In the genomic region with DNA sequence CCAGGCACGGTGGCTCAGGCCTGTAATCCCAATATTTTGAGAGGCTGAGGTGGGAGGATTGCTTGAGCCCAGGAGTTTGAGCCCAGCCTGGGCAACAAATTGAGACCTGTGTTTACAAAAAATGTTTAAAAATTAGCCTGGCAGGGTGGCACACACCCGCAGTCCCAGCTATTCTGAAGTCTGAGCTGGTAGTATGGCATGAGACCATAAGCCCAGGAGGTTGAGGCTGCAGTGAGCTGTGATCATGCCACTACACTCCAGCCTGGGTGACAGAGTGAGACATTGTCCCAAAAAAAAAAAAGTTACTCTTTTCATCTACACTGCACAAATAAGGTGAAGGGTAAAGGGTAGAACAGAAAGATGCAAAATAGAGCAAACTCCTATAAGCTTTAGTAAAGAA, we compare ENCODE assay signal across 21 cellular contexts.
"Had no signal": no experiment of that assay in that cellular context is flagged by ENCODE, and none has a peak within 500 bp of the region (broad histone marks: within the 10 kb centered on the region; RNA-seq: fewer than 3 reads in every experiment).

No MANE protein-coding gene starts in this region.

- H3K9me3 ChIP-seq: vagina had no signal

- DNase-seq: activated CD8-positive, alpha-beta memory T cell treated with anti-CD3 and anti-CD28 coated beads for 24 hours; activated CD8-positive, alpha-beta memory T cell treated with anti-CD3 and anti-CD28 coated beads, Interleukin-2, amount 50 U/mL, for 4 hours; activated naive CD4-positive, alpha-beta T cell; activated T-cell treated with anti-CD3 and anti-CD28 coated beads, Interleukin-2, amount 50 U/mL, for 4 hours; effector CD4-positive, alpha-beta T cell; foreskin fibroblast; glutamatergic neuron; hypothalamus; naive thymus-derived CD8-positive, alpha-beta T cell; retina; stimulated activated CD4-positive, alpha-beta T cell treated with anti-CD3 and anti-CD28 coated beads, Interleukin-1b, Interleukin-23, amount 100 ng/mL, for 48 hours; T1000 had no signal

- H3K36me3 Mint-ChIP-seq: WTC11 had no signal

- H3K9me3 Mint-ChIP-seq: activated T-cell treated with anti-CD3 and anti-CD28 coated beads, Interleukin-2, amount 50 U/mL, for 4 hours; activated T-helper 2 cell treated with anti-CD3 and anti-CD28 coated beads, Interferon-gamma antibody, Interleukin-2, Interleukin-4, amounts not matched to agents 10 μg/mL and 5 μg/mL and 100 μg/mL, durations not matched to agents 14 hours and 24 hours and 36 hours; naive thymus-derived CD8-positive, alpha-beta T cell; stimulated activated naive CD8-positive, alpha-beta T cell treated with anti-CD3 and anti-CD28 coated beads, Interleukin-15, Interleukin-2, amounts not matched to agents 100 ng/mL and 50 ng/mL, for 24 hours; T-helper 1 cell treated with Interleukin-12 subunit alpha and Interleukin-12 subunit beta and Interleukin-4 antibody, amounts not matched to agents 30 μg/mL and 1 μg/mL, for 36 hours; type B pancreatic cell; WTC11 had no signal

- H3K4me1 ChIP-seq: vagina had no signal

- H3K27me3 ChIP-seq: cardiac muscle cell, vagina had no signal

- ATAC-seq: activated T-cell treated with anti-CD3 and anti-CD28 coated beads, Interleukin-2, amount 50 U/mL, for 4 hours; naive thymus-derived CD8-positive, alpha-beta T cell; WTC11 had no signal

- H3K4me3 ChIP-seq: cardiac muscle cell, lung, skin epidermis, vagina had no signal

- H3K27me3 Mint-ChIP-seq: naive thymus-derived CD8-positive, alpha-beta T cell; stimulated activated naive CD8-positive, alpha-beta T cell treated with anti-CD3 and anti-CD28 coated beads, Interleukin-15, Interleukin-2, amounts not matched to agents 100 ng/mL and 50 ng/mL, for 24 hours; type B pancreatic cell had no signal

- H3K4me1 Mint-ChIP-seq: WTC11 had no signal

- H3K4me3 Mint-ChIP-seq: activated T-cell treated with anti-CD3 and anti-CD28 coated beads, Interleukin-2, amount 50 U/mL, for 4 hours; naive thymus-derived CD8-positive, alpha-beta T cell; stimulated activated naive CD8-positive, alpha-beta T cell treated with anti-CD3 and anti-CD28 coated beads, Interleukin-15, Interleukin-2, amounts not matched to agents 100 ng/mL and 50 ng/mL, for 24 hours; T-helper 1 cell treated with Interleukin-12 subunit alpha and Interleukin-12 subunit beta and Interleukin-4 antibody, amounts not matched to agents 30 μg/mL and 1 μg/mL, for 36 hours; type B pancreatic cell; WTC11 had no signal

- H3K27ac ChIP-seq: cardiac muscle cell, skin epidermis, vagina had no signal

- H3K27ac Mint-ChIP-seq: activated T-helper 2 cell treated with anti-CD3 and anti-CD28 coated beads, Interferon-gamma antibody, Interleukin-2, Interleukin-4, amounts not matched to agents 10 μg/mL and 5 μg/mL and 100 μg/mL, durations not matched to agents 14 hours and 24 hours and 36 hours; naive thymus-derived CD8-positive, alpha-beta T cell; stimulated activated naive CD8-positive, alpha-beta T cell treated with anti-CD3 and anti-CD28 coated beads, Interleukin-15, Interleukin-2, amounts not matched to agents 100 ng/mL and 50 ng/mL, for 24 hours; T-helper 1 cell treated with Interleukin-12 subunit alpha and Interleukin-12 subunit beta and Interleukin-4 antibody, amounts not matched to agents 30 μg/mL and 1 μg/mL, for 36 hours; type B pancreatic cell; WTC11 had no signal
